9 cellular contexts compared by ENCODE assay signal in the genomic region with DNA sequence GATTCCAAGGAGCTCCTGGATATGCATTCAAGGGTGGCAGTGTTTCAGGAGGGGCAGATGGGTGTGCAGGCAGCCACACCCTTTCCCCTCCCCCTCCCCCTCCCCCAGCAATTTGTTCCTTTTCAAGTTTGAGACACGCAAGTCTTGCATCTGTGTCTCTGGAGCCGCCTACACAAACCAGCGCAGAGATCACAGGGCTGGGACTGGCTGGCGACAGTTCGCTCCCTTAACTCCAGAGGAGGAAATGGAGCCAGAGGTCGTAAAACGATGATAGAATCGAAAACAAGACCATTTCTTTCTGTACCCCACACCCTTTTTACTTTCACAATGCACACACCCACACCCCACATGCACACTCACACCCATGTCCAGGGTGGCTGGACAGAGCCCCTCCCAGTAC.
A peak's percentile ranks its signal among the peaks of the same experiment; 100 is the strongest.
DNase-seq lines count a peak whose midpoint lies in the region; ATAC-seq and TF ChIP-seq lines count a peak whose summit lies in the region.
"Had no signal": no experiment of that assay in that cellular context is flagged by ENCODE, and none has a peak within 500 bp of the region (broad histone marks: within the 10 kb centered on the region; RNA-seq: fewer than 3 reads in every experiment).

No MANE protein-coding gene starts in this region.

- H3K9me3 ChIP-seq in Peyer's patch = no peaks in the 10 kb centered on the region
- H3K9me3 ChIP-seq in esophagus squamous epithelium = no peaks in the 10 kb centered on the region
- no peaks in the 10 kb centered on the region for H3K9me3 ChIP-seq in testis
- H3K9me3 ChIP-seq: tibial artery had no signal

- no peak for ATAC-seq in HG03039 (IDR thresholded peaks at IDR 0.05; ENCODE audit: unreplicated experiment)

- TF ChIP-seq CTCF in GM12865 (IDR thresholded peaks at IDR 0.05; ENCODE audit: insufficient read depth, low read depth, low read length, missing control alignments) (no peak), Peyer's patch (IDR thresholded peaks at IDR 0.05) (peak in 1 of 6 experiments; percentile 11), esophagus squamous epithelium (IDR thresholded peaks at IDR 0.05) (no peak), testis (IDR thresholded peaks at IDR 0.05) (no peak)

- intact Hi-C loops in esophagus squamous epithelium (cut with DNase I) (no loop called here), testis (cut with DNase I; ENCODE audit: low total_unique reads) (no loop called here)

- peak overlapping the region in 3 of 4 donors; percentile 67 to 81 (median 67) for H3K27ac ChIP-seq in Peyer's patch
- H3K27ac ChIP-seq in esophagus squamous epithelium = peak overlapping the region in 3 of 4 donors; percentile 31 to 73 (median 69)
- H3K27ac ChIP-seq in testis = peak overlapping the region in 1 of 2 donors; percentile 87
- H3K27ac ChIP-seq: tibial artery had no signal

- WGBS in esophagus squamous epithelium, 2 donors = 38 to 49% methylated on average over 8 of the region's 8 CpGs
- WGBS in testis, 2 donors = 55 to 59% methylated on average over 7 to 8 of the region's 8 CpGs

- DNase-seq in GM12865 (ENCODE audit: low read depth) (peak; percentile 41), Peyer's patch (peak in 2 of 3 donors; percentile 77 to 78), esophagus squamous epithelium (lab: John Stamatoyannopoulos, UW) (no peak), NCI-H2171 treated with DMSO at 0.1 percent for 48 hours (lab: John Stamatoyannopoulos, UW) (no peak), GF-D8 (lab: John Stamatoyannopoulos, UW) (no peak), testis (no peak)
- peak; percentile 20 for DNase-seq in stimulated activated CD4-positive, alpha-beta T cell treated with anti-CD3 and anti-CD28 coated beads, Interleukin-12 subunit alpha, Interleukin-12 subunit beta, amount 100 ng/mL, for 4 hours

- H3K27me3 ChIP-seq in Peyer's patch (no peaks in the 10 kb centered on the region), esophagus squamous epithelium (no peaks in the 10 kb centered on the region), testis (no peaks in the 10 kb centered on the region)

- H3K36me3 ChIP-seq in Peyer's patch = no peaks in the 10 kb centered on the region
- no peaks in the 10 kb centered on the region for H3K36me3 ChIP-seq in esophagus squamous epithelium
- no peaks in the 10 kb centered on the region for H3K36me3 ChIP-seq in testis (ENCODE audit: low read depth, missing control alignments)
- H3K36me3 ChIP-seq: tibial artery had no signal

- no peak overlapping the region for H3K4me3 ChIP-seq in GM12865 (ENCODE audit: low read depth, low read length)
- no peak overlapping the region for H3K4me3 ChIP-seq in Peyer's patch
- H3K4me3 ChIP-seq in esophagus squamous epithelium = no peak overlapping the region
- H3K4me3 ChIP-seq in testis = no peak overlapping the region
- H3K4me3 ChIP-seq: tibial artery had no signal

- no peak for TF ChIP-seq POLR2A in Peyer's patch (IDR thresholded peaks at IDR 0.05)
- no peak for TF ChIP-seq POLR2A in esophagus squamous epithelium (IDR thresholded peaks at IDR 0.05)
- TF ChIP-seq POLR2A in testis (IDR thresholded peaks at IDR 0.05) = no peak

- peaks cover 0 to 31% (median 3%) of the 10 kb centered on the region in 4 donors for H3K4me1 ChIP-seq in Peyer's patch
- peaks cover 23 to 42% (median 29%) of the 10 kb centered on the region in 3 donors for H3K4me1 ChIP-seq in esophagus squamous epithelium
- peaks cover 41% of the 10 kb centered on the region for H3K4me1 ChIP-seq in testis

Comparison
In these comparisons a context has a peak if more than half of its experiments do, and no peak if none do; other contexts are left out.
1. DNase-seq: peak in GM12865 (single experiment), Peyer's patch (2 of 3) and stimulated activated CD4-positive, alpha-beta T cell treated with anti-CD3 and anti-CD28 coated beads, Interleukin-12 subunit alpha, Interleukin-12 subunit beta, amount 100 ng/mL, for 4 hours (single experiment); none in esophagus squamous epithelium (single experiment), NCI-H2171 treated with DMSO at 0.1 percent for 48 hours (single experiment), GF-D8 (single experiment) and testis (single experiment).